10 cellular contexts compared by ENCODE assay signal in the genomic region with DNA sequence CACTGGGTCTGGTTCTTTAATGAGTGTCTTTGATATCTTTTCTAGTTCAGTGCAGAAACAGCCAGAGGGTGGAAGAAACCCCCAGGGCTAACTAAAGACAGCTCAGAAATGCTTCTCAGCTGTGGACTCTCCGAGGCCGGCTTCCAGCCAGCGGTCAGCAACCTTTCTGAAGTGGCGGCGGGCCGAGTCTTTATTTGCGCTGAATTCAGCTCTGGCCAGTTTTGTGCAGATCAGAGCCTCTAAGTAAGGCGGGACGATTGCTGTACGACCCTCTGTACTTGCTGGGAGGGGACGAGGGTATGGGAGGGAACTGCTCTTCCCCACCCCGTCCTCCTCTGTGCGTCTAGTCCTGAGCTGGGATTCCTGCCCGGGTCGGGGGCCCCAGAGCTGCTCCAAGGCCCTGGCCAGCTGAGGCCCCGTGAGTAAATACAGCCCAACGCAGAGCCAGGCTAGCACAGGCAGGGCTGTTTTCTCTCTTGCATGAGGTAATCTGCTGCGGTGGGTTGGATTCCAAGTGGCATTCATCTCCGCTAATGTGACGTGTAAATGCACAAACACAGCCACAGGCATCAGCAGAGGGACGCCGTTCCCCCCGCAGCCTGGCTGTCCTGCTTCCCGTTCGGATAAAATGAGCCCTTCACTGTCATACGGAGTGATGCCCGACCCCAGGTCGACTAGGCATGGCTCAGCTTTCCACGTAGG.
A peak's percentile ranks its signal among the peaks of the same experiment; 100 is the strongest.
DNase-seq lines count a peak whose midpoint lies in the region; ATAC-seq and TF ChIP-seq lines count a peak whose summit lies in the region.
"Had no signal": no experiment of that assay in that cellular context is flagged by ENCODE, and none has a peak within 500 bp of the region (broad histone marks: within the 10 kb centered on the region; RNA-seq: fewer than 3 reads in every experiment).

No MANE protein-coding gene starts in this region.

- peak overlapping the region; percentile 46 to 62 for H3K27ac ChIP-seq in tibial artery
- H3K27ac ChIP-seq: 22Rv1, epithelial cell of prostate had no signal

- no peaks in the 10 kb centered on the region for H3K27me3 ChIP-seq in tibial artery

- H3K4me3 ChIP-seq in epithelial cell of esophagus (ENCODE audit: low read length) (no peak overlapping the region), mucosa of descending colon (no peak overlapping the region), tibial artery (peak overlapping the region; percentile 26 to 29)

- no peaks in the 10 kb centered on the region for H3K9me3 ChIP-seq in mucosa of descending colon
- H3K9me3 ChIP-seq in tibial artery: no peaks in the 10 kb centered on the region

- peak; percentile 62 for ATAC-seq in mucosa of descending colon
- no peak for ATAC-seq in HG03354 (IDR thresholded peaks at IDR 0.05; ENCODE audit: poor library complexity, severe bottlenecking, unreplicated experiment)
- no peak for ATAC-seq in HG03025 (IDR thresholded peaks at IDR 0.05; ENCODE audit: low FRiP score, unreplicated experiment)

- H3K36me3 ChIP-seq in mucosa of descending colon (ENCODE audit: low read depth) (no peaks in the 10 kb centered on the region), tibial artery (peaks cover 8 to 10% (median 8%) of the 10 kb centered on the region in 3 donors)

- H3K4me1 ChIP-seq in mucosa of descending colon (ENCODE audit: low read depth) (no peaks in the 10 kb centered on the region), tibial artery (peaks cover 0 to 29% (median 12%) of the 10 kb centered on the region in 4 donors)

- intact Hi-C loops in mucosa of descending colon (cut with DNase I, micrococcal nuclease) (no loop called here), tibial artery (cut with DNase I; ENCODE audit: low total_unique reads) (no loop called here)

- TF ChIP-seq CTCF in epithelial cell of esophagus (IDR thresholded peaks at IDR 0.05; ENCODE audit: insufficient read depth, low read depth, low read length, missing control alignments): no peak
- no peak for TF ChIP-seq CTCF in mucosa of descending colon (IDR thresholded peaks at IDR 0.05)
- no peak for TF ChIP-seq CTCF in tibial artery (IDR thresholded peaks at IDR 0.05)

- peak; percentile 12 for DNase-seq in DMS53 (lab: John Stamatoyannopoulos, UW)
- no peak for DNase-seq in DMS53 treated with DMSO at 0.1 percent for 48 hours (lab: John Stamatoyannopoulos, UW; ENCODE audit: unreplicated experiment)
- DNase-seq in epithelial cell of esophagus (ENCODE audit: low read depth): peak; percentile 8
- DNase-seq in mucosa of descending colon: peak; percentile 29 to 58 (median 39)
- peak; percentile 60 to 85 for DNase-seq in tibial artery
- DNase-seq in activated CD4-positive, alpha-beta T cell treated with anti-CD3 and anti-CD28 coated beads for 1 hour: no peak

Comparison
In these comparisons a context has a peak if more than half of its experiments do, and no peak if none do; other contexts are left out.
1. DNase-seq: peak in DMS53 (single experiment), epithelial cell of esophagus (single experiment), mucosa of descending colon (3 of 3) and tibial artery (2 of 2); none in DMS53 treated with DMSO at 0.1 percent for 48 hours (single experiment) and activated CD4-positive, alpha-beta T cell treated with anti-CD3 and anti-CD28 coated beads for 1 hour (single experiment).
2. H3K4me3 ChIP-seq: peak in tibial artery (2 of 2); none in epithelial cell of esophagus (single experiment) and mucosa of descending colon (single experiment).